33 cellular contexts compared by ENCODE assay signal in genomic region chr6:166453651-166454050, GRCh38.
"Had no signal": no experiment of that assay in that cellular context is flagged by ENCODE, and none has a peak within 500 bp of the region (broad histone marks: within the 10 kb centered on the region; RNA-seq: fewer than 3 reads in every experiment).

No MANE protein-coding gene starts in this region.

- DNase-seq: Karpas-422, Kasumi-1, MG63, MM.1S, MV-4-11, NCI-H1048, NCI-H1092, NCI-H1092 treated with DMSO at 0.1 percent for 48 hours, NCI-H1105, NCI-H1105 treated with DMSO at 0.1 percent for 48 hours, NCI-H1417, NCI-H1417 treated with DMSO at 0.1 percent for 48 hours, NCI-H1436, NCI-H1436 treated with DMSO at 0.1 percent for 48 hours, NCI-H146, NCI-H1694, NCI-H1694 treated with DMSO at 0.1 percent for 48 hours, NCI-H187, NCI-H187 treated with DMSO at 0.1 percent for 48 hours, NCI-H1930, NCI-H2029, NCI-H2029 treated with DMSO at 0.1 percent for 48 hours, NCI-H2081, NCI-H2081 treated with DMSO at 0.1 percent for 48 hours, NCI-H2107, NCI-H2171, NCI-H2227 treated with DMSO at 0.1 percent for 48 hours, NCI-H226, NCI-H345, NCI-H446, NCI-H446 treated with DMSO at 0.1 percent for 48 hours, NCI-H510A had no signal

- H3K27ac ChIP-seq: KMS-11 had no signal

- H3K4me2 ChIP-seq: KMS-11 had no signal

- H3K9ac ChIP-seq: KMS-11 had no signal

- H3K9me3 ChIP-seq: MG63 had no signal

- H3K36me3 ChIP-seq: MG63 had no signal

- H3K27me3 ChIP-seq: MG63 had no signal

- H3K4me3 ChIP-seq: MG63 had no signal
